8 cellular contexts compared by ENCODE assay signal in genomic region chr1:160097911-160098851, GRCh38. TPM values are rescaled to one million over a fixed set of nuclear protein-coding genes. Genes with fewer than 3 reads are reported as not detected.
DNase-seq lines count a peak whose midpoint lies in the region; ATAC-seq and TF ChIP-seq lines count a peak whose summit lies in the region.

TSS of gene IGSF8 (minus strand) at chr1:160098619. CDS start at chr1:160098472, 147 bp downstream.

- H3K27me3 ChIP-seq in CD4-positive, CD25-positive, alpha-beta regulatory T cell (ENCODE audit: control insufficient read depth, insufficient read depth, low read length), result no peaks in the 10 kb centered on the region
- H3K27me3 ChIP-seq in HUES48 (ENCODE audit: control insufficient read depth, insufficient read depth, low read length), result no peaks in the 10 kb centered on the region
- no peaks in the 10 kb centered on the region for H3K27me3 ChIP-seq in PC-9 (ENCODE audit: insufficient read depth, low read depth)
- no peaks in the 10 kb centered on the region for H3K27me3 ChIP-seq in esophagus squamous epithelium
- no peaks in the 10 kb centered on the region for H3K27me3 ChIP-seq in naive thymus-derived CD4-positive, alpha-beta T cell (ENCODE audit: control insufficient read depth in 2 of 2, insufficient read depth in 2 of 2, low read length in 2 of 2)

- H3K4me3 ChIP-seq in CD4-positive, CD25-positive, alpha-beta regulatory T cell (ENCODE audit: low read depth, low read length), result peak within 1 kb of the TSS; percentile 85
- H3K4me3 ChIP-seq in HUES48 (ENCODE audit: low read depth, low read length) (peak within 1 kb of the TSS; percentile 79), PC-9 (peak within 1 kb of the TSS; percentile 97), esophagus squamous epithelium (peak within 1 kb of the TSS; percentile 55 to 94 (median 85))
- peak within 1 kb of the TSS; percentile 87 for H3K4me3 ChIP-seq in naive thymus-derived CD4-positive, alpha-beta T cell (ENCODE audit: low read length)

- CTCF ChIA-PET in PC-9 (lab: Charles Lee), result interaction anchor here (0.5 to 1.5 kb wide), 8 partner anchors 19 to 193 kb away, joined by 3 to 12 read pairs (median 6); no protein-coding TSS in a partner anchor
- CTCF ChIA-PET in naive thymus-derived CD4-positive, alpha-beta T cell (lab: Charles Lee), result interaction anchor here (0.8 to 6.3 kb wide), 6 partner anchors 11 to 193 kb away, joined by 4 to 73 read pairs (median 6); no protein-coding TSS in a partner anchor

- peak within 1 kb of the TSS; percentile 80 for H2AFZ ChIP-seq in PC-9

- ATAC-seq in CD4-positive, CD25-positive, alpha-beta regulatory T cell (ENCODE audit: low read depth in 2 of 2), result peak; percentile 64 to 68
- peak; percentile 22 for ATAC-seq in GM19468 (IDR thresholded peaks at IDR 0.05; ENCODE audit: extremely low read depth, unreplicated experiment)
- peak; percentile 64 to 69 for ATAC-seq in activated T-cell treated with anti-CD3 and anti-CD28 coated beads, Interleukin-2, amount 50 U/mL, for 4 hours
- ATAC-seq in naive thymus-derived CD4-positive, alpha-beta T cell, result peak; percentile 82
- peak; percentile 77 for ATAC-seq in stimulated activated memory B cell treated with anti-CD40 and anti-IgM and Interleukin-4, amounts not matched to agents 10 μg/mL and 1 μg/mL and 100 μg/mL, for 72 hours

- peaks cover 7% of the 10 kb centered on the region for H3K27me3 Mint-ChIP-seq in CD4-positive, CD25-positive, alpha-beta regulatory T cell
- no peaks in the 10 kb centered on the region for H3K27me3 Mint-ChIP-seq in activated T-cell treated with anti-CD3 and anti-CD28 coated beads, Interleukin-2, amount 50 U/mL, for 4 hours (ENCODE audit: low read depth)
- H3K27me3 Mint-ChIP-seq in naive thymus-derived CD4-positive, alpha-beta T cell, result no peaks in the 10 kb centered on the region
- no peaks in the 10 kb centered on the region for H3K27me3 Mint-ChIP-seq in stimulated activated memory B cell treated with anti-CD40 and anti-IgM and Interleukin-4, amounts not matched to agents 10 μg/mL and 1 μg/mL and 100 μg/mL, for 72 hours

- H3K27ac Mint-ChIP-seq in CD4-positive, CD25-positive, alpha-beta regulatory T cell, result peak within 1 kb of the TSS; percentile 91 to 95 (median 95)
- H3K27ac Mint-ChIP-seq in naive thymus-derived CD4-positive, alpha-beta T cell, result peak within 1 kb of the TSS; percentile 88 to 99 (median 97)
- H3K27ac Mint-ChIP-seq in stimulated activated memory B cell treated with anti-CD40 and anti-IgM and Interleukin-4, amounts not matched to agents 10 μg/mL and 1 μg/mL and 100 μg/mL, for 72 hours, result peak within 1 kb of the TSS; percentile 84

- no peaks in the 10 kb centered on the region; the same call in 1 of the 2 replicates for H3K79me2 ChIP-seq in PC-9 (ENCODE audit: low read depth)

- H3K27ac ChIP-seq in CD4-positive, CD25-positive, alpha-beta regulatory T cell (ENCODE audit: insufficient read depth, low read length, poor library complexity, severe bottlenecking), result peak within 1 kb of the TSS; percentile 96
- H3K27ac ChIP-seq in HUES48 (ENCODE audit: low read depth, low read length), result peak within 1 kb of the TSS; percentile 70
- peak within 1 kb of the TSS; percentile 31; the same call in 1 of the 2 replicates for H3K27ac ChIP-seq in PC-9
- peak within 1 kb of the TSS; percentile 83 to 97 (median 94) for H3K27ac ChIP-seq in esophagus squamous epithelium
- H3K27ac ChIP-seq in naive thymus-derived CD4-positive, alpha-beta T cell (ENCODE audit: low read depth, low read length), result peak within 1 kb of the TSS; percentile 96

- 4 to 13% methylated on average over 3 to 29 of the region's 64 CpGs for WGBS in esophagus squamous epithelium, 2 donors

- peak within 1 kb of the TSS; percentile 50; the same call in 1 of the 2 replicates for H3K9ac ChIP-seq in HUES48 (ENCODE audit: low read depth, low read length)

- H4K20me1 ChIP-seq in PC-9 (ENCODE audit: insufficient read depth), result no peaks in the 10 kb centered on the region

- POLR2A ChIA-PET in PC-9 (lab: Charles Lee; ENCODE audit: unreplicated experiment), result interaction anchor here (0.6 to 0.9 kb wide), 3 partner anchors 97 to 229 kb away, joined by 4 to 12 read pairs (median 8); no protein-coding TSS in a partner anchor
- POLR2A ChIA-PET in naive thymus-derived CD4-positive, alpha-beta T cell (lab: Charles Lee), result interaction anchor here (0.6 to 3.0 kb wide), 16 partner anchors 8 to 1292 kb away, joined by 3 to 22 read pairs (median 4); partner anchors contain the start of genes DCAF8, KCNJ10, PEX19 and PIGM

- H3K9me2 ChIP-seq in PC-9 (ENCODE audit: insufficient read depth), result no peaks in the 10 kb centered on the region

- intact Hi-C loops in PC-9 (cut with micrococcal nuclease; ENCODE audit: unreplicated experiment), result loop anchor here (10.0 kb wide), 1 partner anchor 193 kb away; the partner anchor contains the start of gene CFAP45
- intact Hi-C loops in esophagus squamous epithelium (cut with DNase I), result loop anchor here (10.0 kb wide), 1 partner anchor 157 kb away; no protein-coding TSS in a partner anchor
- intact Hi-C loops in naive thymus-derived CD4-positive, alpha-beta T cell (cut with micrococcal nuclease), result loop anchor here (1.0 to 5.0 kb wide), 12 partner anchors 13 to 1292 kb away; partner anchors contain the start of genes COPA (in 2 of the 2), DCAF8 (in 2 of the 2), NCSTN (in 2 of the 2) and PEA15 (in 2 of the 2)

- peak in 2 of 4 donors; percentile 36 to 63 for TF ChIP-seq POLR2A in esophagus squamous epithelium (IDR thresholded peaks at IDR 0.05)

- peaks cover 0 to 2% (median 0%) of the 10 kb centered on the region in 7 donors for H3K9me3 Mint-ChIP-seq in CD4-positive, CD25-positive, alpha-beta regulatory T cell
- no peaks in the 10 kb centered on the region for H3K9me3 Mint-ChIP-seq in activated T-cell treated with anti-CD3 and anti-CD28 coated beads, Interleukin-2, amount 50 U/mL, for 4 hours
- H3K9me3 Mint-ChIP-seq in naive thymus-derived CD4-positive, alpha-beta T cell, result no peaks in the 10 kb centered on the region
- H3K9me3 Mint-ChIP-seq in stimulated activated memory B cell treated with anti-CD40 and anti-IgM and Interleukin-4, amounts not matched to agents 10 μg/mL and 1 μg/mL and 100 μg/mL, for 72 hours, result no peaks in the 10 kb centered on the region

- peak; percentile 90 to 96 (median 91) for DNase-seq in CD4-positive, CD25-positive, alpha-beta regulatory T cell
- DNase-seq in PC-9 (peak; percentile 50 to 90), esophagus squamous epithelium (lab: John Stamatoyannopoulos, UW) (peak; percentile 97)
- peak; percentile 92 for DNase-seq in activated T-cell treated with anti-CD3 and anti-CD28 coated beads, Interleukin-2, amount 50 U/mL, for 4 hours
- peak; percentile 84 to 92 (median 92) for DNase-seq in naive thymus-derived CD4-positive, alpha-beta T cell

- H3F3A ChIP-seq in PC-9 (ENCODE audit: insufficient read depth, low read depth), result peaks cover 13% of the 10 kb centered on the region; the same call in 1 of the 2 replicates

- peak within 1 kb of the TSS; percentile 98 for H3K4me2 ChIP-seq in PC-9

- H3K36me3 ChIP-seq in CD4-positive, CD25-positive, alpha-beta regulatory T cell (ENCODE audit: control insufficient read depth, insufficient read depth, low read length), result peaks cover 22% of the 10 kb centered on the region
- H3K36me3 ChIP-seq in HUES48 (ENCODE audit: control insufficient read depth, insufficient read depth, low read length), result peaks cover 21% of the 10 kb centered on the region
- no peaks in the 10 kb centered on the region for H3K36me3 ChIP-seq in PC-9 (ENCODE audit: low read depth)
- H3K36me3 ChIP-seq in esophagus squamous epithelium, result peaks cover 0 to 22% (median 5%) of the 10 kb centered on the region in 3 donors
- peaks cover 0 to 30% (median 0%) of the 10 kb centered on the region in 3 experiments for H3K36me3 ChIP-seq in naive thymus-derived CD4-positive, alpha-beta T cell (ENCODE audit: control insufficient read depth in 2 of 3, insufficient read depth in 3 of 3, low read length in 3 of 3)

- no peaks in the 10 kb centered on the region for H3K9me3 ChIP-seq in CD4-positive, CD25-positive, alpha-beta regulatory T cell (ENCODE audit: control insufficient read depth in 2 of 2, low read length in 2 of 2)
- H3K9me3 ChIP-seq in HUES48 (ENCODE audit: control insufficient read depth, insufficient read depth, low read length) (no peaks in the 10 kb centered on the region), PC-9 (ENCODE audit: insufficient read depth, low read depth) (no peaks in the 10 kb centered on the region), esophagus squamous epithelium (no peaks in the 10 kb centered on the region)
- H3K9me3 ChIP-seq in naive thymus-derived CD4-positive, alpha-beta T cell (ENCODE audit: control insufficient read depth in 2 of 3, low read length in 3 of 3), result no peaks in the 10 kb centered on the region

- H3K4me1 Mint-ChIP-seq in CD4-positive, CD25-positive, alpha-beta regulatory T cell, result peaks cover 15 to 66% (median 35%) of the 10 kb centered on the region in 4 donors
- H3K4me1 Mint-ChIP-seq in activated T-cell treated with anti-CD3 and anti-CD28 coated beads, Interleukin-2, amount 50 U/mL, for 4 hours (ENCODE audit: low read depth), result peaks cover 61% of the 10 kb centered on the region
- peaks cover 40 to 87% (median 63%) of the 10 kb centered on the region in 7 donors for H3K4me1 Mint-ChIP-seq in naive thymus-derived CD4-positive, alpha-beta T cell
- peaks cover 51% of the 10 kb centered on the region for H3K4me1 Mint-ChIP-seq in stimulated activated memory B cell treated with anti-CD40 and anti-IgM and Interleukin-4, amounts not matched to agents 10 μg/mL and 1 μg/mL and 100 μg/mL, for 72 hours

- TF ChIP-seq CTCF in PC-9 (conservative IDR thresholded peaks at IDR 0.05) (no peak), esophagus squamous epithelium (IDR thresholded peaks at IDR 0.05) (no peak)

- BruUV-seq in PC-9 (replicated peaks; lab: Mats Ljungman, UMichigan), result no TSS peak

- peaks cover 3% of the 10 kb centered on the region for H3K36me3 Mint-ChIP-seq in CD4-positive, CD25-positive, alpha-beta regulatory T cell
- peaks cover 5% of the 10 kb centered on the region for H3K36me3 Mint-ChIP-seq in activated T-cell treated with anti-CD3 and anti-CD28 coated beads, Interleukin-2, amount 50 U/mL, for 4 hours (ENCODE audit: insufficient read depth)
- H3K36me3 Mint-ChIP-seq in naive thymus-derived CD4-positive, alpha-beta T cell, result peaks cover 0 to 3% (median 0%) of the 10 kb centered on the region in 5 donors
- peaks cover 12% of the 10 kb centered on the region for H3K36me3 Mint-ChIP-seq in stimulated activated memory B cell treated with anti-CD40 and anti-IgM and Interleukin-4, amounts not matched to agents 10 μg/mL and 1 μg/mL and 100 μg/mL, for 72 hours

- H3K4me3 Mint-ChIP-seq in CD4-positive, CD25-positive, alpha-beta regulatory T cell, result peak within 1 kb of the TSS; percentile 87 to 96 (median 92)
- H3K4me3 Mint-ChIP-seq in activated T-cell treated with anti-CD3 and anti-CD28 coated beads, Interleukin-2, amount 50 U/mL, for 4 hours, result peak within 1 kb of the TSS; percentile 88
- peak within 1 kb of the TSS; percentile 86 to 96 (median 94) for H3K4me3 Mint-ChIP-seq in naive thymus-derived CD4-positive, alpha-beta T cell
- H3K4me3 Mint-ChIP-seq in stimulated activated memory B cell treated with anti-CD40 and anti-IgM and Interleukin-4, amounts not matched to agents 10 μg/mL and 1 μg/mL and 100 μg/mL, for 72 hours, result peak within 1 kb of the TSS; percentile 87

- H3K4me1 ChIP-seq in CD4-positive, CD25-positive, alpha-beta regulatory T cell (ENCODE audit: control insufficient read depth, insufficient read depth, low read length, poor library complexity, severe bottlenecking), result peaks cover 52% of the 10 kb centered on the region
- H3K4me1 ChIP-seq in HUES48 (ENCODE audit: control insufficient read depth, insufficient read depth, low read length), result peaks cover 49% of the 10 kb centered on the region
- H3K4me1 ChIP-seq in PC-9 (replicated peaks; ENCODE audit: insufficient read depth), result peaks cover 34% of the 10 kb centered on the region
- H3K4me1 ChIP-seq in esophagus squamous epithelium, result peaks cover 23 to 61% (median 28%) of the 10 kb centered on the region in 3 donors
- peaks cover 28 to 56% of the 10 kb centered on the region in 2 donors for H3K4me1 ChIP-seq in naive thymus-derived CD4-positive, alpha-beta T cell (ENCODE audit: control insufficient read depth in 2 of 2, insufficient read depth in 2 of 2, low read length in 2 of 2)

RNA-seq across cellular contexts. Expression of gene IGSF8, which starts in this region (rescaled TPM):
- 33.9 TPM for total RNA-seq in CD4-positive, CD25-positive, alpha-beta regulatory T cell
- 10 to 100 TPM; 39.2 to 45.5 (median 43.0) TPM for polyA plus RNA-seq in CD4-positive, CD25-positive, alpha-beta regulatory T cell
- total RNA-seq in PC-9 (2021), result 27.4 and 38.0 TPM in 2 replicates
- 10 to 100 TPM; 30.5 to 45.7 (median 43.1) TPM for total RNA-seq in activated T-cell treated with anti-CD3 and anti-CD28 coated beads, Interleukin-2, amount 50 U/mL, for 4 hours
- 10 to 100 TPM; 17.0 to 19.6 (median 17.2) TPM for total RNA-seq in esophagus squamous epithelium
- 10 to 100 TPM; 31.9 to 68.7 (median 44.8) TPM for total RNA-seq in naive thymus-derived CD4-positive, alpha-beta T cell
- polyA plus RNA-seq in naive thymus-derived CD4-positive, alpha-beta T cell, result 10 to 100 TPM; 38.6 to 60.9 TPM

Comparison
In these comparisons a context has a peak if more than half of its experiments do, and no peak if none do; other contexts are left out.
1. Peak in every context shown above with its lines: DNase-seq, ATAC-seq, H3K4me3 ChIP-seq and H3K27ac ChIP-seq.
2. ATAC-seq: peak in every context shown above with its lines; median percentile 82 in naive thymus-derived CD4-positive, alpha-beta T cell; 77 in stimulated activated memory B cell treated with anti-CD40 and anti-IgM and Interleukin-4, amounts not matched to agents 10 μg/mL and 1 μg/mL and 100 μg/mL, for 72 hours; 66 in activated T-cell treated with anti-CD3 and anti-CD28 coated beads, Interleukin-2, amount 50 U/mL, for 4 hours; 66 in CD4-positive, CD25-positive, alpha-beta regulatory T cell; 22 in GM19468.
3. H3K27ac ChIP-seq: peak in every context shown above with its lines; median percentile 96 in CD4-positive, CD25-positive, alpha-beta regulatory T cell; 96 in naive thymus-derived CD4-positive, alpha-beta T cell; 94 in esophagus squamous epithelium; 70 in HUES48; 31 in PC-9.